18 cellular contexts compared by ENCODE assay signal in genomic region chr17:16927641-16928321, GRCh38. TPM values are rescaled to one million over a fixed set of nuclear protein-coding genes. Genes with fewer than 3 reads are reported as not detected.
"Had no signal": no experiment of that assay in that cellular context is flagged by ENCODE, and none has a peak within 500 bp of the region (broad histone marks: within the 10 kb centered on the region; RNA-seq: fewer than 3 reads in every experiment).

No MANE protein-coding gene starts in this region.

- H3K9me3 Mint-ChIP-seq: activated naive CD4-positive, alpha-beta T cell treated with anti-CD3 and anti-CD28 coated beads, Interleukin-2, amount 50 U/mL, for 72 hours; activated T-helper 2 cell treated with anti-CD3 and anti-CD28 coated beads, Interferon-gamma antibody, Interleukin-2, Interleukin-4, amounts not matched to agents 10 μg/mL and 5 μg/mL and 100 μg/mL, durations not matched to agents 14 hours and 24 hours and 36 hours; neural crest cell; stimulated activated naive CD8-positive, alpha-beta T cell treated with anti-CD3 and anti-CD28 coated beads, Interleukin-15, Interleukin-2, amounts not matched to agents 100 ng/mL and 50 ng/mL, for 24 hours had no signal

- H3K27me3 Mint-ChIP-seq: stimulated activated naive CD8-positive, alpha-beta T cell treated with anti-CD3 and anti-CD28 coated beads, Interleukin-15, Interleukin-2, amounts not matched to agents 100 ng/mL and 50 ng/mL, for 24 hours had no signal

- H3K4me1 ChIP-seq: esophagus squamous epithelium, lower lobe of right lung had no signal

- ATAC-seq: activated CD4-positive, CD25-positive, alpha-beta regulatory T cell treated with anti-CD3 and anti-CD28 coated beads, Interleukin-2, amount 50 U/mL, for 24 hours; activated naive CD4-positive, alpha-beta T cell treated with anti-CD3 and anti-CD28 coated beads, Interleukin-2, amount 50 U/mL, for 72 hours; lower lobe of right lung; pancreas had no signal

- H3K36me3 ChIP-seq: cardiac muscle cell, esophagus squamous epithelium, lower lobe of right lung, pancreas had no signal

- H3K27ac Mint-ChIP-seq: activated naive CD4-positive, alpha-beta T cell treated with anti-CD3 and anti-CD28 coated beads, Interleukin-2, amount 50 U/mL, for 72 hours; activated T-helper 2 cell treated with anti-CD3 and anti-CD28 coated beads, Interferon-gamma antibody, Interleukin-2, Interleukin-4, amounts not matched to agents 10 μg/mL and 5 μg/mL and 100 μg/mL, durations not matched to agents 14 hours and 24 hours and 36 hours; stimulated activated naive CD8-positive, alpha-beta T cell treated with anti-CD3 and anti-CD28 coated beads, Interleukin-15, Interleukin-2, amounts not matched to agents 100 ng/mL and 50 ng/mL, for 24 hours had no signal

- H3K36me3 Mint-ChIP-seq: activated naive CD4-positive, alpha-beta T cell treated with anti-CD3 and anti-CD28 coated beads, Interleukin-2, amount 50 U/mL, for 72 hours had no signal

- DNase-seq: esophagus squamous epithelium; hypothalamus; stimulated activated CD4-positive, alpha-beta T cell treated with anti-CD3 and anti-CD28 coated beads, Interleukin-4, amount 100 ng/mL, for 4 hours; stimulated activated CD8-positive, alpha-beta memory T cell treated with anti-CD3 and anti-CD28 coated beads, Interleukin-4, amount 100 ng/mL, for 48 hours had no signal

- H3K4me3 Mint-ChIP-seq: neural crest cell; stimulated activated naive CD8-positive, alpha-beta T cell treated with anti-CD3 and anti-CD28 coated beads, Interleukin-15, Interleukin-2, amounts not matched to agents 100 ng/mL and 50 ng/mL, for 24 hours had no signal

- H3K27ac ChIP-seq: cardiac muscle cell, esophagus squamous epithelium, lower lobe of right lung, pancreas, SK-N-MC, skin epidermis had no signal

- H3K4me1 Mint-ChIP-seq: neural crest cell had no signal

- H3K4me3 ChIP-seq: cardiac muscle cell, esophagus squamous epithelium, lower lobe of right lung, pancreas, SK-N-MC, skin epidermis had no signal

- H3K27me3 ChIP-seq: cardiac muscle cell, pancreas had no signal

RNA-seq across cellular contexts. Expression of gene TNFRSF13B, which starts 44.1 kb away (rescaled TPM):
- total RNA-seq: activated naive CD4-positive, alpha-beta T cell treated with anti-CD3 and anti-CD28 coated beads, Interleukin-2, amount 50 U/mL, for 72 hours; cardiac muscle cell; esophagus squamous epithelium; fibroblast of villous mesenchyme; kidney epithelial cell; neural crest cell; renal cortical epithelial cell; temporal lobe had no signal
- polyA plus RNA-seq: cardiac muscle cell, pancreas had no signal
